18 cellular contexts compared by ENCODE assay signal in genomic region chr6:69584536-69584912, GRCh38.
DNase-seq lines count a peak whose midpoint lies in the region; ATAC-seq and TF ChIP-seq lines count a peak whose summit lies in the region.
"Had no signal": no experiment of that assay in that cellular context is flagged by ENCODE, and none has a peak within 500 bp of the region (broad histone marks: within the 10 kb centered on the region; RNA-seq: fewer than 3 reads in every experiment).

No MANE protein-coding gene starts in this region.

- H3K4me3 Mint-ChIP-seq in GM23338, result no peak overlapping the region
- H3K4me3 Mint-ChIP-seq: activated T-helper 17 cell treated with anti-CD3 and anti-CD28 coated beads, Interleukin-2, amount 50 U/mL, for 72 hours; stimulated activated naive B cell treated with anti-CD40 and anti-IgM and Interleukin-4, amounts not matched to agents 10 μg/mL and 1 μg/mL and 100 μg/mL, for 72 hours; type B pancreatic cell had no signal

- no peaks in the 10 kb centered on the region for H3K79me2 ChIP-seq in GM23338 (replicated peaks; ENCODE audit: insufficient read depth)

- H3F3A ChIP-seq in GM23338 (replicated peaks; ENCODE audit: low read depth), result no peaks in the 10 kb centered on the region

- H3K4me3 ChIP-seq in GM23338 (no peak overlapping the region), skeletal muscle cell (ENCODE audit: low read depth, low read length) (no peak overlapping the region)
- H3K4me3 ChIP-seq: esophagus muscularis mucosa had no signal

- H3K27me3 ChIP-seq in GM23338 (ENCODE audit: insufficient read depth), result no peaks in the 10 kb centered on the region
- H3K27me3 ChIP-seq: esophagus muscularis mucosa had no signal

- no peaks in the 10 kb centered on the region for H3K9me3 Mint-ChIP-seq in GM23338
- H3K9me3 Mint-ChIP-seq: activated T-helper 17 cell treated with anti-CD3 and anti-CD28 coated beads, Interleukin-2, amount 50 U/mL, for 72 hours; stimulated activated naive B cell treated with anti-CD40 and anti-IgM and Interleukin-4, amounts not matched to agents 10 μg/mL and 1 μg/mL and 100 μg/mL, for 72 hours; type B pancreatic cell had no signal

- H3K27ac ChIP-seq in GM23338 (ENCODE audit: low read depth), result no peak overlapping the region
- H3K27ac ChIP-seq: esophagus muscularis mucosa had no signal

- DNase-seq in GM23338 (ENCODE audit: low spot score) (no peak), amniotic epithelial cell (ENCODE audit: low read depth) (peak; percentile 5), inferior parietal cortex (ENCODE audit: extremely low spot score) (peak; percentile 25), skeletal muscle cell (ENCODE audit: low read depth) (peak; percentile 40), OCI-M2 (lab: John Stamatoyannopoulos, UW; ENCODE audit: unreplicated experiment) (no peak), epidermal melanocyte (ENCODE audit: insufficient read length, low spot score) (no peak)
- DNase-seq: amniotic stem cell; kidney glomerular epithelial cell; midbrain; NCI-H187; NCI-H345; stimulated activated CD4-positive, alpha-beta T cell treated with anti-CD3 and anti-CD28 coated beads, Interleukin-12 subunit alpha, Interleukin-12 subunit beta, amount 100 ng/mL, for 4 hours; stimulated activated naive B cell treated with anti-CD40 and anti-IgM and Interleukin-4, amounts not matched to agents 10 μg/mL and 1 μg/mL and 100 μg/mL, for 72 hours; T-helper 2 cell had no signal

- no peaks in the 10 kb centered on the region for H3K9me2 ChIP-seq in GM23338 (ENCODE audit: insufficient read depth)

- no peaks in the 10 kb centered on the region for H3K36me3 Mint-ChIP-seq in GM23338 (ENCODE audit: low read depth)
- H3K36me3 Mint-ChIP-seq: stimulated activated naive B cell treated with anti-CD40 and anti-IgM and Interleukin-4, amounts not matched to agents 10 μg/mL and 1 μg/mL and 100 μg/mL, for 72 hours; type B pancreatic cell had no signal

- no peak overlapping the region for H3K4me2 ChIP-seq in GM23338

- peak overlapping the region; percentile 29; the same call in 1 of the 2 replicates for H2AFZ ChIP-seq in GM23338

- H3K36me3 ChIP-seq in GM23338 (ENCODE audit: insufficient read depth), result no peaks in the 10 kb centered on the region
- H3K36me3 ChIP-seq: esophagus muscularis mucosa had no signal

- ATAC-seq in GM23338 (no peak), GM21825 (IDR thresholded peaks at IDR 0.05; ENCODE audit: unreplicated experiment) (no peak)

- H3K4me1 ChIP-seq in GM23338 (ENCODE audit: insufficient read depth), result no peaks in the 10 kb centered on the region

- H4K20me1 ChIP-seq in GM23338 (replicated peaks; ENCODE audit: insufficient read depth), result no peaks in the 10 kb centered on the region

- no peaks in the 10 kb centered on the region for H3K27me3 Mint-ChIP-seq in GM23338 (ENCODE audit: insufficient read depth, low read depth, poor library complexity)
- H3K27me3 Mint-ChIP-seq: type B pancreatic cell had no signal

- H3K27ac Mint-ChIP-seq in GM23338, result no peak overlapping the region
- H3K27ac Mint-ChIP-seq: activated T-helper 17 cell treated with anti-CD3 and anti-CD28 coated beads, Interleukin-2, amount 50 U/mL, for 72 hours; stimulated activated naive B cell treated with anti-CD40 and anti-IgM and Interleukin-4, amounts not matched to agents 10 μg/mL and 1 μg/mL and 100 μg/mL, for 72 hours; type B pancreatic cell had no signal

- no peak for TF ChIP-seq CTCF in GM23338 (conservative IDR thresholded peaks at IDR 0.05; ENCODE audit: low read depth in 2 of 2)

- H3K4me1 Mint-ChIP-seq in GM23338, result 0 out of 3 replicates have a peak, but pooled peaks cover 3% of the 10 kb centered on the region
- H3K4me1 Mint-ChIP-seq: activated T-helper 17 cell treated with anti-CD3 and anti-CD28 coated beads, Interleukin-2, amount 50 U/mL, for 72 hours had no signal

TF ChIP-seq in GM23338, 12 proteins besides CTCF, POLR2A, EP300 and RAD21 (continues in another document):
- no peak for TF ChIP-seq STAT1 (IDR thresholded peaks at IDR 0.05; ENCODE audit: unreplicated experiment)
- no peak for TF ChIP-seq NANOG (IDR thresholded peaks at IDR 0.05; ENCODE audit: borderline replicate concordance)
- no peak for TF ChIP-seq CREB1 (CRISPR knock-in tag; IDR thresholded peaks at IDR 0.05; ENCODE audit: low read depth)
- no peak for TF ChIP-seq ZNF462 (CRISPR knock-in tag; IDR thresholded peaks at IDR 0.05)
- no peak for TF ChIP-seq ZNF114 (CRISPR knock-in tag; IDR thresholded peaks at IDR 0.05)
- no peak for TF ChIP-seq REST (IDR thresholded peaks at IDR 0.05; ENCODE audit: unreplicated experiment)
- TF ChIP-seq EZH2 (IDR thresholded peaks at IDR 0.05; ENCODE audit: low read depth, unreplicated experiment), result no peak

Comparison
In these comparisons a context has a peak if more than half of its experiments do, and no peak if none do; other contexts are left out.
1. DNase-seq: peak in amniotic epithelial cell (single experiment), inferior parietal cortex (single experiment) and skeletal muscle cell (single experiment); none in GM23338 (single experiment), OCI-M2 (single experiment) and epidermal melanocyte (single experiment).